Comparison of ENCODE assay signal across 14 cellular contexts in genomic region chr22:33578752-33579151, GRCh38.
DNase-seq lines count a peak whose midpoint lies in the region; ATAC-seq, FAIRE-seq and TF ChIP-seq lines count a peak whose summit lies in the region.
"Had no signal": no experiment of that assay in that cellular context is flagged by ENCODE, and none has a peak within 500 bp of the region (broad histone marks: within the 10 kb centered on the region; RNA-seq: fewer than 3 reads in every experiment).

No MANE protein-coding gene starts in this region.

- ATAC-seq in A549, result no peak; a peak in 2 of 6 replicates
- no peak for ATAC-seq in GM21360 (IDR thresholded peaks at IDR 0.05; ENCODE audit: unreplicated experiment)

- peaks cover 6% of the 10 kb centered on the region for H3K36me3 Mint-ChIP-seq in IgD-negative memory B cell
- peaks cover 3% of the 10 kb centered on the region for H3K36me3 Mint-ChIP-seq in nephron (ENCODE audit: low read depth)
- H3K36me3 Mint-ChIP-seq in MCF 10A (ENCODE audit: insufficient read depth, unreplicated experiment), result no peaks in the 10 kb centered on the region

- BruUV-seq in MCF 10A (replicated peaks; lab: Mats Ljungman, UMichigan), result no TSS peak

- CTCF ChIA-PET in A549 (lab: Yijun Ruan, JAX), result interaction anchor here (0.7 to 3.9 kb wide), 7 partner anchors 12 to 282 kb away, joined by 3 to 48 read pairs (median 10); no protein-coding TSS in a partner anchor
- CTCF ChIA-PET in MCF 10A (lab: Yijun Ruan, JAX), result interaction anchor here (0.6 to 8.2 kb wide), 17 partner anchors 9 to 1653 kb away, joined by 3 to 109 read pairs (median 4); no protein-coding TSS in a partner anchor

- DNase-seq in A549 (ENCODE audit: low read depth in 1 of 2, low spot score in 1 of 2) (no peak), kidney glomerular epithelial cell (lab: John Stamatoyannopoulos, UW) (peak; percentile 64), NCI-H748 treated with DMSO at 0.1 percent for 48 hours (lab: John Stamatoyannopoulos, UW) (no peak), iPS-NIHi11 (ENCODE audit: low spot score) (no peak), MCF 10A (ENCODE audit: unreplicated experiment) (no peak)
- DNase-seq: COR-L47; NK-92 treated with Interleukin-12 subunit alpha and Interleukin-12 subunit beta, amount 100 ng/mL, for 24 hours had no signal

- 82% methylated on average over 1 of the region's 1 CpG for WGBS in A549 (ENCODE audit: missing lambda C conversion rate)

- peak overlapping the region; percentile 11 to 64 for H3K27ac ChIP-seq in A549
- H3K27ac ChIP-seq: RWPE1, SJSA1 had no signal

- peaks cover 43 to 56% (median 45%) of the 10 kb centered on the region in 3 donors for H3K4me1 Mint-ChIP-seq in IgD-negative memory B cell
- H3K4me1 Mint-ChIP-seq in nephron, result peaks cover 12% of the 10 kb centered on the region
- no peaks in the 10 kb centered on the region for H3K4me1 Mint-ChIP-seq in MCF 10A (ENCODE audit: insufficient read depth, unreplicated experiment)

- FAIRE-seq in A549 (lab: Jason Lieb, UNC), result no peak
- FAIRE-seq: A204.1 had no signal

- TF ChIP-seq CTCF in A549 (IDR thresholded peaks at IDR 0.05) (no peak), nephron (IDR thresholded peaks at IDR 0.05; ENCODE audit: unreplicated experiment in 3 of 3) (no peak), MCF 10A (IDR thresholded peaks at IDR 0.05; ENCODE audit: unreplicated experiment) (no peak)

- H3K4me2 ChIP-seq in A549, result peak overlapping the region; percentile 50

- POLR2A ChIA-PET in A549 (lab: Yijun Ruan, JAX) (no interaction called here), MCF 10A (lab: Yijun Ruan, JAX) (interaction anchor here (0.5 kb wide), 1 partner anchor 13 kb away, joined by 3 read pairs; no protein-coding TSS in a partner anchor)

- H3K9me3 ChIP-seq in A549, result no peaks in the 10 kb centered on the region
- H3K9me3 ChIP-seq: SJSA1 had no signal

- intact Hi-C loops in MCF 10A (cut with micrococcal nuclease), result loop anchor here (1.0 to 5.0 kb wide), 4 partner anchors 59 to 368 kb away; partner anchors contain the start of gene LARGE1

- H3K4me3 Mint-ChIP-seq in IgD-negative memory B cell (peak overlapping the region in 2 of 4 donors; percentile 60 to 77), nephron (no peak overlapping the region), MCF 10A (ENCODE audit: unreplicated experiment) (no peak overlapping the region)
- H3K4me3 Mint-ChIP-seq: H9 had no signal

- TF ChIP-seq EP300 in A549 (IDR thresholded peaks at IDR 0.05), result no peak

- H3K4me3 ChIP-seq in A549, result no peak overlapping the region
- H3K4me3 ChIP-seq: SJSA1 had no signal

- H3K4me1 ChIP-seq in A549, result peaks cover 40% of the 10 kb centered on the region

- H3K9me3 Mint-ChIP-seq in IgD-negative memory B cell (no peaks in the 10 kb centered on the region), nephron (no peaks in the 10 kb centered on the region), MCF 10A (ENCODE audit: unreplicated experiment) (no peaks in the 10 kb centered on the region)
- H3K9me3 Mint-ChIP-seq: H9 had no signal

- TF ChIP-seq RAD21 in A549 (conservative IDR thresholded peaks at IDR 0.05 in 1 of 2, IDR thresholded peaks at IDR 0.05 in 1 of 2), result no peak

- TF ChIP-seq POLR2A in A549 (IDR thresholded peaks at IDR 0.05; ENCODE audit: low read length), result no peak

- H3K27ac Mint-ChIP-seq in IgD-negative memory B cell (peak overlapping the region in 2 of 3 donors; percentile 31 to 71), nephron (peak overlapping the region in 2 of 3 experiments; percentile 40 to 90), MCF 10A (ENCODE audit: low read depth, unreplicated experiment) (no peak overlapping the region)

- H3K27me3 Mint-ChIP-seq in IgD-negative memory B cell, result peaks cover 3% of the 10 kb centered on the region
- H3K27me3 Mint-ChIP-seq in nephron (ENCODE audit: low read depth), result no peaks in the 10 kb centered on the region
- H3K27me3 Mint-ChIP-seq in MCF 10A (ENCODE audit: insufficient read depth, unreplicated experiment), result no peaks in the 10 kb centered on the region

TF ChIP-seq in A549, 52 proteins besides CTCF, POLR2A, EP300 and RAD21:
- TF ChIP-seq FOSB (CRISPR knock-in tag; IDR thresholded peaks at IDR 0.05), result no peak
TF ChIP-seq in A549: peak in this region for 0.
